In the genomic region with DNA sequence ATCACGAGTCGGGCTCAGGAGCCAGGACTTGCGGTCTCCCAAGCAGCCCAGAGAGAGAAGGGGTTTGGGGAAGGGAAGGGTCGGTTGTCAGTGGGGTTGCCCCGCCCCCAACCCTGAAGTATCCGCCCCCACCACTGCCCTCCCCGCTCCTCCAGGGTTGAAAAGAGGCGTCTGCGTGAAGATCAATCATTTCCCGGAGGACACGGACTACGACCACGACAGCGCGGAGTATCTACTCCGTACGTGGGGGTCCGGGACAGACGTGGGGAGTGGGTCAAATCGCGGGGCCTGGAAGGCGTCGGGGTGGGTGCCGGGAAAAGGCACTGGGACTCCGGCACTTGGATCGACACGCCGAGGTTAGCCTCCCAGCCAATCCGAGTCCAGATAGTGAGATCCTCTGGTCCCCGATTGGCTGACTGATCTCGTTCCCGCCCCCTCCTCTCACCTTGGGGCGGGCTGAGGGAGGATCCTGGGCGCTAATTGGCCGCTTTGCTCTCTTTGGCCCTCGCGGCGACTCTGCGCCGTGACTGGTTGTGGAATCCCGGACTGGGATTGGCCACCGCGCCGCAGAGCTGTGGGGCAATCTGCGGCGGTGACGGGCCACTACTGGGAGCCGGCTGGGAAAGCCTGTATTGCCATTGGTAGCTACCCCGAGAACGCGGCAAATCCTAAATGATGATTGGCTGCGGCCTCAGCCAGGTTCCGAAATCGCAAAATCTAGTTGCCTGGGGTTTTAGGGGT, we compare ENCODE assay signal across 1 cellular context.
TF ChIP-seq lines count a peak whose summit lies in the region.

No MANE protein-coding gene starts in this region.

TF ChIP-seq in K562, 482 proteins besides CTCF, POLR2A, EP300 and RAD21:
- TF ChIP-seq FOS (IDR thresholded peaks at IDR 0.05; ENCODE audit: extremely low read depth, insufficient read length) (peak; percentile 12), SPI1 (IDR thresholded peaks at IDR 0.05; ENCODE audit: borderline replicate concordance, low read depth, low read length) (no peak), ZNF561 (CRISPR knock-in tag; conservative IDR thresholded peaks at IDR 0.05) (no peak), CC2D1A (IDR thresholded peaks at IDR 0.05) (peak; percentile 90), ATF7 (IDR thresholded peaks at IDR 0.05) (no peak), STAG1 (CRISPR knock-in tag; IDR thresholded peaks at IDR 0.05; ENCODE audit: borderline replicate concordance) (no peak), HDAC2 (IDR thresholded peaks at IDR 0.05) (no peak), RBM25 (IDR thresholded peaks at IDR 0.05; ENCODE audit: low read depth, low read length, severe bottlenecking) (peak; percentile 20), PRMT5 (CRISPR knock-in tag; IDR thresholded peaks at IDR 0.05) (no peak), ZNF696 (CRISPR knock-in tag; conservative IDR thresholded peaks at IDR 0.05) (no peak), ZNF165 (CRISPR knock-in tag; IDR thresholded peaks at IDR 0.05; ENCODE audit: borderline replicate concordance) (no peak), ZKSCAN8 (CRISPR knock-in tag; IDR thresholded peaks at IDR 0.05) (no peak), LEF1 (IDR thresholded peaks at IDR 0.05) (no peak), L3MBTL2 (IDR thresholded peaks at IDR 0.05) (peak; percentile 69), NFYB (IDR thresholded peaks at IDR 0.05; ENCODE audit: extremely low read depth, insufficient read length) (peak; percentile 88), ARHGAP35 (IDR thresholded peaks at IDR 0.05; ENCODE audit: partially characterized antibody) (no peak), FIP1L1 (IDR thresholded peaks at IDR 0.05; ENCODE audit: low read depth, low read length, poor library complexity, severe bottlenecking) (no peak), TAF7 (tag; IDR thresholded peaks at IDR 0.05) (no peak), ZNF324 (CRISPR knock-in tag; IDR thresholded peaks at IDR 0.05) (no peak), ZNF764 (CRISPR knock-in tag; IDR thresholded peaks at IDR 0.05; ENCODE audit: low read depth) (no peak), ETV1 (tag; conservative IDR thresholded peaks at IDR 0.05; ENCODE audit: low read depth) (no peak), CREBBP (IDR thresholded peaks at IDR 0.05; ENCODE audit: low read depth, low read length) (no peak), YBX1 (IDR thresholded peaks at IDR 0.05) (no peak), RBM34 (IDR thresholded peaks at IDR 0.05; ENCODE audit: borderline replicate concordance, insufficient read depth, low read length) (no peak), SP2 (IDR thresholded peaks at IDR 0.05; ENCODE audit: extremely low read depth, low read depth, low read length, poor library complexity, severe bottlenecking) (peak; percentile 34)
- TF ChIP-seq, protein P1, sequence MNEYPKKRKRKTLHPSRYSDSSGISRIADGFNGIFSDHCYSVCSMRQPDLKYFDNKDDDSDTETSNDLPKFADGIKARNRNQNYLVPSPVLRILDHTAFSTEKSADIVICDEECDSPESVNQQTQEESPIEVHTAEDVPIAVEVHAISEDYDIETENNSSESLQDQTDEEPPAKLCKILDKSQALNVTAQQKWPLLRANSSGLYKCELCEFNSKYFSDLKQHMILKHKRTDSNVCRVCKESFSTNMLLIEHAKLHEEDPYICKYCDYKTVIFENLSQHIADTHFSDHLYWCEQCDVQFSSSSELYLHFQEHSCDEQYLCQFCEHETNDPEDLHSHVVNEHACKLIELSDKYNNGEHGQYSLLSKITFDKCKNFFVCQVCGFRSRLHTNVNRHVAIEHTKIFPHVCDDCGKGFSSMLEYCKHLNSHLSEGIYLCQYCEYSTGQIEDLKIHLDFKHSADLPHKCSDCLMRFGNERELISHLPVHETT (CRISPR knock-in tag; conservative IDR thresholded peaks at IDR 0.05 in 1 of 2, IDR thresholded peaks at IDR 0.05 in 1 of 2) = no peak
- TF ChIP-seq, protein P2, sequence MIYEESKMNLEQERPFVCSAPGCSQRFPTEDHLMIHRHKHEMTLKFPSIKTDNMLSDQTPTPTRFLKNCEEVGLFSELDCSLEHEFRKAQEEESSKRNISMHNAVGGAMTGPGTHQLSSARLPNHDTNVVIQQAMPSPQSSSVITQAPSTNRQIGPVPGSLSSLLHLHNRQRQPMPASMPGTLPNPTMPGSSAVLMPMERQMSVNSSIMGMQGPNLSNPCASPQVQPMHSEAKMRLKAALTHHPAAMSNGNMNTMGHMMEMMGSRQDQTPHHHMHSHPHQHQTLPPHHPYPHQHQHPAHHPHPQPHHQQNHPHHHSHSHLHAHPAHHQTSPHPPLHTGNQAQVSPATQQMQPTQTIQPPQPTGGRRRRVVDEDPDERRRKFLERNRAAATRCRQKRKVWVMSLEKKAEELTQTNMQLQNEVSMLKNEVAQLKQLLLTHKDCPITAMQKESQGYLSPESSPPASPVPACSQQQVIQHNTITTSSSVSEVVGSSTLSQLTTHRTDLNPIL (CRISPR knock-in tag; IDR thresholded peaks at IDR 0.05) = no peak
- TF ChIP-seq, protein P3, sequence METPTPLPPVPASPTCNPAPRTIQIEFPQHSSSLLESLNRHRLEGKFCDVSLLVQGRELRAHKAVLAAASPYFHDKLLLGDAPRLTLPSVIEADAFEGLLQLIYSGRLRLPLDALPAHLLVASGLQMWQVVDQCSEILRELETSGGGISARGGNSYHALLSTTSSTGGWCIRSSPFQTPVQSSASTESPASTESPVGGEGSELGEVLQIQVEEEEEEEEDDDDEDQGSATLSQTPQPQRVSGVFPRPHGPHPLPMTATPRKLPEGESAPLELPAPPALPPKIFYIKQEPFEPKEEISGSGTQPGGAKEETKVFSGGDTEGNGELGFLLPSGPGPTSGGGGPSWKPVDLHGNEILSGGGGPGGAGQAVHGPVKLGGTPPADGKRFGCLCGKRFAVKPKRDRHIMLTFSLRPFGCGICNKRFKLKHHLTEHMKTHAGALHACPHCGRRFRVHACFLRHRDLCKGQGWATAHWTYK (CRISPR knock-in tag; IDR thresholded peaks at IDR 0.05) = no peak
- TF ChIP-seq, protein P4, sequence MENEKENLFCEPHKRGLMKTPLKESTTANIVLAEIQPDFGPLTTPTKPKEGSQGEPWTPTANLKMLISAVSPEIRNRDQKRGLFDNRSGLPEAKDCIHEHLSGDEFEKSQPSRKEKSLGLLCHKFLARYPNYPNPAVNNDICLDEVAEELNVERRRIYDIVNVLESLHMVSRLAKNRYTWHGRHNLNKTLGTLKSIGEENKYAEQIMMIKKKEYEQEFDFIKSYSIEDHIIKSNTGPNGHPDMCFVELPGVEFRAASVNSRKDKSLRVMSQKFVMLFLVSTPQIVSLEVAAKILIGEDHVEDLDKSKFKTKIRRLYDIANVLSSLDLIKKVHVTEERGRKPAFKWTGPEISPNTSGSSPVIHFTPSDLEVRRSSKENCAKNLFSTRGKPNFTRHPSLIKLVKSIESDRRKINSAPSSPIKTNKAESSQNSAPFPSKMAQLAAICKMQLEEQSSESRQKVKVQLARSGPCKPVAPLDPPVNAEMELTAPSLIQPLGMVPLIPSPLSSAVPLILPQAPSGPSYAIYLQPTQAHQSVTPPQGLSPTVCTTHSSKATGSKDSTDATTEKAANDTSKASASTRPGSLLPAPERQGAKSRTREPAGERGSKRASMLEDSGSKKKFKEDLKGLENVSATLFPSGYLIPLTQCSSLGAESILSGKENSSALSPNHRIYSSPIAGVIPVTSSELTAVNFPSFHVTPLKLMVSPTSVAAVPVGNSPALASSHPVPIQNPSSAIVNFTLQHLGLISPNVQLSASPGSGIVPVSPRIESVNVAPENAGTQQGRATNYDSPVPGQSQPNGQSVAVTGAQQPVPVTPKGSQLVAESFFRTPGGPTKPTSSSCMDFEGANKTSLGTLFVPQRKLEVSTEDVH (IDR thresholded peaks at IDR 0.05; ENCODE audit: low read depth, partially characterized antibody) = no peak
- TF ChIP-seq, protein P5, sequence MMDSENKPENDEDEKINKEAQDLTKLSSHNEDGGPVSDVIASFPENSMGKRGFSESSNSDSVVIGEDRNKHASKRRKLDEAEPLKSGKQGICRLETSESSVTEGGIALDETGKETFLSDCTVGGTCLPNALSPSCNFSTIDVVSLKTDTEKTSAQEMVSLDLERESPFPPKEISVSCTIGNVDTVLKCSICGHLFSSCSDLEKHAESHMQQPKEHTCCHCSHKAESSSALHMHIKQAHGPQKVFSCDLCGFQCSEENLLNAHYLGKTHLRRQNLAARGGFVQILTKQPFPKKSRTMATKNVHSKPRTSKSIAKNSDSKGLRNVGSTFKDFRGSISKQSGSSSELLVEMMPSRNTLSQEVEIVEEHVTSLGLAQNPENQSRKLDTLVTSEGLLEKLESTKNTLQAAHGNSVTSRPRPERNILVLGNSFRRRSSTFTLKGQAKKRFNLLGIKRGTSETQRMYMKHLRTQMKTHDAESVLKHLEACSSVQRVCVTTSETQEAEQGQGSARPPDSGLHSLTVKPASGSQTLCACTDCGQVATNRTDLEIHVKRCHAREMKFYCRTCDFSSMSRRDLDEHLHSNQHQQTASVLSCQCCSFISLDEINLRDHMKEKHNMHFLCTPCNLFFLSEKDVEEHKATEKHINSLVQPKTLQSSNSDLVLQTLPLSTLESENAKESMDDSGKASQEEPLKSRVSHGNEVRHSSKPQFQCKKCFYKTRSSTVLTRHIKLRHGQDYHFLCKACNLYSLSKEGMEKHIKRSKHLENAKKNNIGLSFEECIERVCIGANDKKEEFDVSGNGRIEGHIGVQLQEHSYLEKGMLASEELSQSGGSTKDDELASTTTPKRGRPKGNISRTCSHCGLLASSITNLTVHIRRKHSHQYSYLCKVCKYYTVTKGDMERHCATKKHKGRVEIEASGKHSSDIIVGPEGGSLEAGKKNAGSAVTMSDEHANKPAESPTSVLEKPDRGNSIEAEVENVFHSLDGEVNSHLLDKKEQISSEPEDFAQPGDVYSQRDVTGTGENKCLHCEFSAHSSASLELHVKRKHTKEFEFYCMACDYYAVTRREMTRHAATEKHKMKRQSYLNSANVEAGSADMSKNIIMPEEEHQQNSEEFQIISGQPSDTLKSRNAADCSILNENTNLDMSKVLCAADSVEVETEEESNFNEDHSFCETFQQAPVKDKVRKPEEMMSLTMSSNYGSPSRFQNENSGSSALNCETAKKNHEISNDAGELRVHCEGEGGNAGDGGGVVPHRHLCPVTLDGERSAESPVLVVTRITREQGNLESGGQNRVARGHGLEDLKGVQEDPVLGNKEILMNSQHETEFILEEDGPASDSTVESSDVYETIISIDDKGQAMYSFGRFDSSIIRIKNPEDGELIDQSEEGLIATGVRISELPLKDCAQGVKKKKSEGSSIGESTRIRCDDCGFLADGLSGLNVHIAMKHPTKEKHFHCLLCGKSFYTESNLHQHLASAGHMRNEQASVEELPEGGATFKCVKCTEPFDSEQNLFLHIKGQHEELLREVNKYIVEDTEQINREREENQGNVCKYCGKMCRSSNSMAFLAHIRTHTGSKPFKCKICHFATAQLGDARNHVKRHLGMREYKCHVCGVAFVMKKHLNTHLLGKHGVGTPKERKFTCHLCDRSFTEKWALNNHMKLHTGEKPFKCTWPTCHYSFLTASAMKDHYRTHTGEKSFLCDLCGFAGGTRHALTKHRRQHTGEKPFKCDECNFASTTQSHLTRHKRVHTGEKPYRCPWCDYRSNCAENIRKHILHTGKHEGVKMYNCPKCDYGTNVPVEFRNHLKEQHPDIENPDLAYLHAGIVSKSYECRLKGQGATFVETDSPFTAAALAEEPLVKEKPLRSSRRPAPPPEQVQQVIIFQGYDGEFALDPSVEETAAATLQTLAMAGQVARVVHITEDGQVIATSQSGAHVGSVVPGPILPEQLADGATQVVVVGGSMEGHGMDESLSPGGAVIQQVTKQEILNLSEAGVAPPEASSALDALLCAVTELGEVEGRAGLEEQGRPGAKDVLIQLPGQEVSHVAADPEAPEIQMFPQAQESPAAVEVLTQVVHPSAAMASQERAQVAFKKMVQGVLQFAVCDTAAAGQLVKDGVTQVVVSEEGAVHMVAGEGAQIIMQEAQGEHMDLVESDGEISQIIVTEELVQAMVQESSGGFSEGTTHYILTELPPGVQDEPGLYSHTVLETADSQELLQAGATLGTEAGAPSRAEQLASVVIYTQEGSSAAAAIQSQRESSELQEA (IDR thresholded peaks at IDR 0.05; ENCODE audit: low read depth) = no peak
- TF ChIP-seq, protein P6, sequence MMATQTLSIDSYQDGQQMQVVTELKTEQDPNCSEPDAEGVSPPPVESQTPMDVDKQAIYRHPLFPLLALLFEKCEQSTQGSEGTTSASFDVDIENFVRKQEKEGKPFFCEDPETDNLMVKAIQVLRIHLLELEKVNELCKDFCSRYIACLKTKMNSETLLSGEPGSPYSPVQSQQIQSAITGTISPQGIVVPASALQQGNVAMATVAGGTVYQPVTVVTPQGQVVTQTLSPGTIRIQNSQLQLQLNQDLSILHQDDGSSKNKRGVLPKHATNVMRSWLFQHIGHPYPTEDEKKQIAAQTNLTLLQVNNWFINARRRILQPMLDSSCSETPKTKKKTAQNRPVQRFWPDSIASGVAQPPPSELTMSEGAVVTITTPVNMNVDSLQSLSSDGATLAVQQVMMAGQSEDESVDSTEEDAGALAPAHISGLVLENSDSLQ (IDR thresholded peaks at IDR 0.05) = peak; percentile 76
